18 cellular contexts compared by ENCODE assay signal in genomic region chr1:207343675-207344074, GRCh38.
"Had no signal": no experiment of that assay in that cellular context is flagged by ENCODE, and none has a peak within 500 bp of the region (broad histone marks: within the 10 kb centered on the region; RNA-seq: fewer than 3 reads in every experiment).

No MANE protein-coding gene starts in this region.

- DNase-seq: activated B cell treated with CpG ODN at 0.5 μM for 24 hours; activated CD4-positive, alpha-beta T cell treated with anti-CD3 and anti-CD28 coated beads, Interleukin-2, amount 10 ng/mL, durations not matched to agents 7 days and 5 days; activated gamma-delta T cell treated with Interleukin-2 at 50 U/mL for 16 hours; activated T-cell treated with anti-CD3 and anti-CD28 coated beads, Interleukin-2, amount 50 U/mL, for 1 hour; hippocampal formation; kidney; left ventricle myocardium inferior; occipital lobe; small intestine; stimulated activated CD4-positive, alpha-beta T cell treated with anti-CD3 and anti-CD28 coated beads, Interleukin-4, amount 100 ng/mL, for 24 hours; stimulated activated naive CD4-positive, alpha-beta T cell treated with Interleukin-2 at 50 U/mL for 16 hours had no signal

- H3K27me3 Mint-ChIP-seq: activated B cell treated with CpG ODN at 0.5 μM for 24 hours; activated CD4-positive, alpha-beta T cell treated with anti-CD3 and anti-CD28 coated beads, Interleukin-2, amount 10 ng/mL, durations not matched to agents 7 days and 5 days; progenitor cell of endocrine pancreas; type B pancreatic cell had no signal

- H3K27ac Mint-ChIP-seq: nephron, progenitor cell of endocrine pancreas, type B pancreatic cell had no signal

- H3K27ac ChIP-seq: cardiac muscle cell, left ventricle myocardium inferior, right atrium auricular region had no signal

- H3K9me3 Mint-ChIP-seq: activated B cell treated with CpG ODN at 0.5 μM for 24 hours, nephron, type B pancreatic cell had no signal

- H3K4me3 Mint-ChIP-seq: activated B cell treated with CpG ODN at 0.5 μM for 24 hours; activated CD4-positive, alpha-beta T cell treated with anti-CD3 and anti-CD28 coated beads, Interleukin-2, amount 10 ng/mL, durations not matched to agents 7 days and 5 days; nephron; type B pancreatic cell had no signal

- FAIRE-seq: kidney, small intestine, TTC549 had no signal

- H3K4me1 Mint-ChIP-seq: nephron had no signal

- H3K27me3 ChIP-seq: cardiac muscle cell, right atrium auricular region had no signal

- ATAC-seq: esophagus mucosa had no signal

- H3K4me3 ChIP-seq: cardiac muscle cell, left ventricle myocardium inferior, right atrium auricular region had no signal
